In genomic region chr13:105262579-105262978, GRCh38 we compare ENCODE assay signal across 24 cellular contexts.
A peak's percentile ranks its signal among the peaks of the same experiment; 100 is the strongest.
DNase-seq lines count a peak whose midpoint lies in the region; ATAC-seq, FAIRE-seq and TF ChIP-seq lines count a peak whose summit lies in the region.
"Had no signal": no experiment of that assay in that cellular context is flagged by ENCODE, and none has a peak within 500 bp of the region (broad histone marks: within the 10 kb centered on the region; RNA-seq: fewer than 3 reads in every experiment).

No MANE protein-coding gene starts in this region.

- no peak overlapping the region for H3K27ac ChIP-seq in GM23248
- H3K27ac ChIP-seq: 22Rv1; A549; BLaER1 treated with 17β-estradiol and CSF1 and Interleukin-3, amounts not matched to agents 10 nM and 100 nM; C4-2B had no signal

- no peaks in the 10 kb centered on the region for H3F3A ChIP-seq in GM23248 (ENCODE audit: insufficient read depth)

- TF ChIP-seq POLR2A in H54 (IDR thresholded peaks at IDR 0.05; ENCODE audit: low read depth, low read length), result no peak

- H3K4me2 ChIP-seq in GM23248 (ENCODE audit: unreplicated experiment), result no peak overlapping the region
- H3K4me2 ChIP-seq: A549; BLaER1 treated with 17β-estradiol and CSF1 and Interleukin-3, amounts not matched to agents 10 nM and 100 nM had no signal

- peak; percentile 50 for FAIRE-seq in H54 (lab: Jason Lieb, UNC)
- FAIRE-seq: A549, D721Med, GM12878, GM12892, GM18507 had no signal

- DNase-seq in H54 (ENCODE audit: insufficient read length, low spot score) (no peak), putamen (ENCODE audit: low spot score) (peak; percentile 48), GM23248 (no peak), DMS114 treated with DMSO at 0.1 percent for 48 hours (lab: John Stamatoyannopoulos, UW; ENCODE audit: unreplicated experiment) (no peak)
- DNase-seq: AML-193; Caco-2; Calu3; CD4-positive, alpha-beta T cell; CD8-positive, alpha-beta T cell; DMS153; DMS53; DMS79; DND-41; EL; GDM1 had no signal

- H3K9me3 ChIP-seq in GM23248 (ENCODE audit: low read depth), result no peaks in the 10 kb centered on the region
- H3K9me3 ChIP-seq: A549; BLaER1 treated with 17β-estradiol and CSF1 and Interleukin-3, amounts not matched to agents 10 nM and 100 nM; Caco-2 had no signal

- H4K20me1 ChIP-seq in GM23248 (ENCODE audit: insufficient read depth), result no peaks in the 10 kb centered on the region
- H4K20me1 ChIP-seq: BLaER1 treated with 17β-estradiol and CSF1 and Interleukin-3, amounts not matched to agents 10 nM and 100 nM had no signal

- 38 to 46% methylated on average over 2 of the region's 2 CpGs for WGBS in GM23248 (ENCODE audit: low coverage in 1 of 2, low lambda C conversion rate in 2 of 2, missing lambda C conversion rate in 2 of 2), 2 experiments

- no peaks in the 10 kb centered on the region for H3K36me3 ChIP-seq in GM23248 (ENCODE audit: low read depth)
- H3K36me3 ChIP-seq: BLaER1 treated with 17β-estradiol and CSF1 and Interleukin-3, amounts not matched to agents 10 nM and 100 nM had no signal

- no peak overlapping the region for H3K4me3 ChIP-seq in GM23248
- H3K4me3 ChIP-seq: A549; BLaER1 treated with 17β-estradiol and CSF1 and Interleukin-3, amounts not matched to agents 10 nM and 100 nM; GM12878 had no signal

- no peak for ATAC-seq in SK-N-SH treated with all-trans-retinoic acid at 6 μM for 48 hours
- ATAC-seq: A549; CD8-positive, alpha-beta T cell; GM12878 had no signal

- H3K9ac ChIP-seq in GM23248, result no peak overlapping the region
- H3K9ac ChIP-seq: BLaER1 treated with 17β-estradiol and CSF1 and Interleukin-3, amounts not matched to agents 10 nM and 100 nM had no signal

- H3K9me2 ChIP-seq in GM23248 (ENCODE audit: insufficient read depth), result no peaks in the 10 kb centered on the region

- in situ Hi-C loops in GM23248 (cut with MboI), result no loop called here

- no peaks in the 10 kb centered on the region for H3K27me3 ChIP-seq in GM23248 (replicated peaks; ENCODE audit: insufficient read depth)
- H3K27me3 ChIP-seq: BLaER1 treated with 17β-estradiol and CSF1 and Interleukin-3, amounts not matched to agents 10 nM and 100 nM had no signal

- H3K79me2 ChIP-seq in GM23248 (ENCODE audit: insufficient read depth), result no peaks in the 10 kb centered on the region

- no peak overlapping the region for H2AFZ ChIP-seq in GM23248

- H3K4me1 ChIP-seq in GM23248 (ENCODE audit: insufficient read depth), result no peaks in the 10 kb centered on the region
- H3K4me1 ChIP-seq: A549; BLaER1 treated with 17β-estradiol and CSF1 and Interleukin-3, amounts not matched to agents 10 nM and 100 nM; Caco-2 had no signal

TF ChIP-seq in SK-N-SH treated with all-trans-retinoic acid at 6 μM for 48 hours, 23 proteins besides CTCF, POLR2A, EP300 and RAD21:
- TF ChIP-seq TOX (CRISPR knock-in tag; IDR thresholded peaks at IDR 0.05; ENCODE audit: borderline replicate concordance) (no peak), ISL1 (CRISPR knock-in tag; IDR thresholded peaks at IDR 0.05) (peak; percentile 67)
TF ChIP-seq in SK-N-SH treated with all-trans-retinoic acid at 6 μM for 48 hours: peak in this region for 1.
